Comparison of ENCODE assay signal across 26 cellular contexts in the genomic region with DNA sequence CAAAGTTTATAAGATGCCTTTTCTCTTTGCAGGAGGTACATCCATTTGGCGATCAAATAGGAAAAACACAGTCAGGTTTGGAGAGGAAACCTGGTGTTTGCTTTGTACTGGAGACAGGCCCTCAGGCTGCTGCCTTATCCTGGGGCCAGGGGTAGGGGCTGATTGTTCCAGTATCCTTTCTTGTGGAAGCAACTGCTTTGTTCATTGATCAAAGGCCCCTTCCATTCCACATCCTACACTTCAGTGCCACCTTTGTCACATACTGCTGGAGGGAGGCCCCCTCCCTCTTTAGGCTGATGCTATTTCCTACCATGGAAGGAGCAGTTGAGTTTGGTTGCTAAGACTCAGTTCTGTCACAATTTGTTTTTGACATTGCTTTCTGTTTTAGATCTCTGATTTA.
"Had no signal": no experiment of that assay in that cellular context is flagged by ENCODE, and none has a peak within 500 bp of the region (broad histone marks: within the 10 kb centered on the region; RNA-seq: fewer than 3 reads in every experiment).

No MANE protein-coding gene starts in this region.

- H3K27me3 ChIP-seq: pancreas, spleen, suprapubic skin, tibial nerve, upper lobe of left lung, vagina had no signal

- DNase-seq: hippocampal formation; islet precursor cell; left ventricle myocardium inferior; midbrain; mucosa of descending colon; naive thymus-derived CD4-positive, alpha-beta T cell; nucleus accumbens; pancreas; posterior cingulate gyrus; retina; right cardiac atrium; spleen; stimulated activated CD4-positive, alpha-beta T cell treated with anti-CD3 and anti-CD28 coated beads, Interleukin-4, amount 100 ng/mL, for 24 hours; stimulated activated naive CD4-positive, alpha-beta T cell; upper lobe of left lung had no signal

- H3K36me3 Mint-ChIP-seq: naive thymus-derived CD4-positive, alpha-beta T cell; natural killer cell treated with Interleukin-12 subunit alpha and Interleukin-12 subunit beta and Interleukin-15 and Interleukin-18, amount 100 ng/mL, for 72 hours; stimulated activated effector memory CD8-positive, alpha-beta T cell treated with anti-CD3 and anti-CD28 coated beads, Interleukin-12 subunit alpha, Interleukin-12 subunit beta, amount 100 ng/mL, for 72 hours had no signal

- H3K9me3 ChIP-seq: left ventricle myocardium inferior, mucosa of descending colon, pancreas, prostate gland, spleen, suprapubic skin, thoracic aorta, tibial nerve, upper lobe of left lung, vagina had no signal

- H3K4me3 ChIP-seq: left ventricle myocardium inferior, lung, mucosa of descending colon, pancreas, prostate gland, skin epidermis, spleen, suprapubic skin, thoracic aorta, tibial nerve, upper lobe of left lung, vagina had no signal

- H3K4me1 ChIP-seq: left ventricle myocardium inferior, pancreas, prostate gland, spleen, suprapubic skin, tibial nerve, upper lobe of left lung, vagina had no signal

- H3K4me3 Mint-ChIP-seq: naive thymus-derived CD4-positive, alpha-beta T cell; natural killer cell treated with Interleukin-12 subunit alpha and Interleukin-12 subunit beta and Interleukin-15 and Interleukin-18, amount 100 ng/mL, for 72 hours; stimulated activated effector memory CD8-positive, alpha-beta T cell treated with anti-CD3 and anti-CD28 coated beads, Interleukin-12 subunit alpha, Interleukin-12 subunit beta, amount 100 ng/mL, for 72 hours; stimulated activated naive CD8-positive, alpha-beta T cell treated with anti-CD3 and anti-CD28 coated beads, Interleukin-15, Interleukin-2, amounts not matched to agents 100 ng/mL and 50 ng/mL, for 24 hours had no signal

- H3K27ac Mint-ChIP-seq: naive thymus-derived CD4-positive, alpha-beta T cell; natural killer cell treated with Interleukin-12 subunit alpha and Interleukin-12 subunit beta and Interleukin-15 and Interleukin-18, amount 100 ng/mL, for 72 hours; stimulated activated effector memory CD8-positive, alpha-beta T cell treated with anti-CD3 and anti-CD28 coated beads, Interleukin-12 subunit alpha, Interleukin-12 subunit beta, amount 100 ng/mL, for 72 hours; stimulated activated naive CD8-positive, alpha-beta T cell treated with anti-CD3 and anti-CD28 coated beads, Interleukin-15, Interleukin-2, amounts not matched to agents 100 ng/mL and 50 ng/mL, for 24 hours had no signal

- H3K27me3 Mint-ChIP-seq: natural killer cell treated with Interleukin-12 subunit alpha and Interleukin-12 subunit beta and Interleukin-15 and Interleukin-18, amount 100 ng/mL, for 72 hours; stimulated activated naive CD8-positive, alpha-beta T cell treated with anti-CD3 and anti-CD28 coated beads, Interleukin-15, Interleukin-2, amounts not matched to agents 100 ng/mL and 50 ng/mL, for 24 hours had no signal

- H3K4me1 Mint-ChIP-seq: naive thymus-derived CD4-positive, alpha-beta T cell; stimulated activated effector memory CD8-positive, alpha-beta T cell treated with anti-CD3 and anti-CD28 coated beads, Interleukin-12 subunit alpha, Interleukin-12 subunit beta, amount 100 ng/mL, for 72 hours had no signal

- ATAC-seq: mucosa of descending colon; naive thymus-derived CD4-positive, alpha-beta T cell; natural killer cell treated with Interleukin-12 subunit alpha and Interleukin-12 subunit beta and Interleukin-15 and Interleukin-18, amount 100 ng/mL, for 72 hours; pancreas; right cardiac atrium; sciatic nerve; stimulated activated effector memory CD8-positive, alpha-beta T cell treated with anti-CD3 and anti-CD28 coated beads, Interleukin-12 subunit alpha, Interleukin-12 subunit beta, amount 100 ng/mL, for 72 hours had no signal

- H3K36me3 ChIP-seq: left ventricle myocardium inferior, pancreas, prostate gland, spleen, suprapubic skin, thoracic aorta, tibial nerve, upper lobe of left lung, vagina had no signal

- H3K27ac ChIP-seq: left ventricle myocardium inferior, pancreas, prostate gland, skin epidermis, spleen, suprapubic skin, thoracic aorta, tibial nerve, upper lobe of left lung, vagina had no signal
